ENCODE assay signal across 19 cellular contexts in the genomic region with DNA sequence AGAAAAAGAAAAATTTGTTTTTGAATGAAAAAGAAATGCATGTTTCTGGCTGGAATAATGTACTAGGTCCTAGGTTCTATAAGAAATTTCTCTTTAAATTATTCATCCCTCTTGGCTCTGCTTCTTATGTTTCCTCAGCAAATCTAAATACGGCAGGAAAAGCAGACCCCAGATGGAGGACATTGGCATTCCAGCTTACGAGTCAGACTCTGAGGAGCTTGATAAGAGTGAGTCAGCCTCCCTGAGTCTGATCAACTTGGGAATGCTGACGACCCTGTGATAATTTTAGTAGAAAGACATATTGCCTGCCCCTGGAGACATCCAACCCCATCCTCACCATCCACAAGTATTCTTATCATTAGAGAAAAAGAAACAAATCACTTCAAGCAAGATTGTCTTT.
DNase-seq lines count a peak whose midpoint lies in the region; ATAC-seq, FAIRE-seq and TF ChIP-seq lines count a peak whose summit lies in the region.
"Had no signal": no experiment of that assay in that cellular context is flagged by ENCODE, and none has a peak within 500 bp of the region (broad histone marks: within the 10 kb centered on the region; RNA-seq: fewer than 3 reads in every experiment).

No MANE protein-coding gene starts in this region.

- no peak for ATAC-seq in HG02610 (IDR thresholded peaks at IDR 0.05; ENCODE audit: unreplicated experiment)
- ATAC-seq in GM18873 (IDR thresholded peaks at IDR 0.05; ENCODE audit: low FRiP score, unreplicated experiment) = no peak
- ATAC-seq: heart left ventricle had no signal

- H3K4me1 ChIP-seq in mesendoderm (ENCODE audit: control insufficient read depth, low read depth, low read length) (peaks cover 2% of the 10 kb centered on the region), PC-9 (replicated peaks; ENCODE audit: insufficient read depth) (peaks cover 35% of the 10 kb centered on the region)

- no CpG with 5 or more reads among the region's 3 CpGs for WGBS in mesendoderm (ENCODE audit: extremely low coverage, insufficient coverage, low lambda C conversion rate)

- H3K4ac ChIP-seq in mesendoderm (ENCODE audit: low read depth, low read length) = peak overlapping the region; percentile 52

- intact Hi-C loops in PC-9 (cut with micrococcal nuclease; ENCODE audit: unreplicated experiment) = no loop called here

- H3K4me3 ChIP-seq in MG63 (no peak overlapping the region), mesendoderm (ENCODE audit: low read length) (no peak overlapping the region), PC-9 (no peak overlapping the region)
- H3K4me3 ChIP-seq: heart left ventricle had no signal

- no TSS peak for BruUV-seq in PC-9 (replicated peaks; lab: Mats Ljungman, UMichigan)

- POLR2A ChIA-PET in PC-9 (lab: Charles Lee; ENCODE audit: unreplicated experiment) = no interaction called here

- H3F3A ChIP-seq in PC-9 (ENCODE audit: insufficient read depth, low read depth) = peaks cover 27% of the 10 kb centered on the region

- no peak overlapping the region for H3K27ac ChIP-seq in mesendoderm (ENCODE audit: low read depth, low read length)
- H3K27ac ChIP-seq in PC-9 = no peak overlapping the region
- H3K27ac ChIP-seq: epithelial cell of prostate, heart left ventricle had no signal

- no peak overlapping the region for H2BK5ac ChIP-seq in mesendoderm (ENCODE audit: low read length)

- no peak overlapping the region for H2BK120ac ChIP-seq in mesendoderm (ENCODE audit: low read depth, low read length)

- H2AK5ac ChIP-seq in mesendoderm (ENCODE audit: low read length) = no peak overlapping the region

- H3K9me2 ChIP-seq in PC-9 (ENCODE audit: insufficient read depth) = 0 out of 2 replicates have a peak, but pooled peaks cover 3% of the 10 kb centered on the region

- no peaks in the 10 kb centered on the region for H3K79me1 ChIP-seq in mesendoderm (ENCODE audit: low read length)

- H3K23ac ChIP-seq in mesendoderm (ENCODE audit: low read length) = no peak overlapping the region

- no peak overlapping the region for H2BK15ac ChIP-seq in mesendoderm (replicated peaks; ENCODE audit: low read depth)

- H3K4me2 ChIP-seq in mesendoderm (ENCODE audit: low read length) (no peak overlapping the region), PC-9 (no peak overlapping the region)

- no peak overlapping the region for H4K8ac ChIP-seq in mesendoderm (ENCODE audit: low read depth, low read length)

- no peak overlapping the region for H3K56ac ChIP-seq in mesendoderm (ENCODE audit: low read length)

- H3K9ac ChIP-seq in mesendoderm (ENCODE audit: low read length) = no peak overlapping the region

- H3K18ac ChIP-seq in mesendoderm (ENCODE audit: low read length) = peak overlapping the region; percentile 18

- no peak for FAIRE-seq in GM19239 (lab: Jason Lieb, UNC)
- FAIRE-seq: kidney had no signal

- CTCF ChIA-PET in PC-9 (lab: Charles Lee) = no interaction called here

- in situ Hi-C loops in ACHN (cut with HindIII; ENCODE audit: low pct_ligation_motif_present, low pct_unique_long_range_greater_than_20kb, low sequenced_read_pairs) = no loop called here

- peak; percentile 22 for DNase-seq in ACHN
- peak; percentile 71 for DNase-seq in MG63
- DNase-seq in dermis blood vessel endothelial cell = peak; percentile 69
- DNase-seq in mesendoderm = peak; percentile 66
- no peak for DNase-seq in GM19239 (ENCODE audit: insufficient read length, low spot score)
- no peak for DNase-seq in PC-9
- DNase-seq: activated CD4-positive, alpha-beta T cell treated with anti-CD3 and anti-CD28 coated beads for 1 hour; activated effector memory CD4-positive, alpha-beta T cell treated with Interleukin-2 at 50 U/mL for 16 hours; CD4-positive, alpha-beta T cell; cortex of kidney; heart left ventricle; kidney; NCI-H187; NCI-H510A; nephron progenitor cell; SHP77 treated with DMSO at 0.1 percent for 48 hours had no signal

- H3K36me3 ChIP-seq in MG63 (no peaks in the 10 kb centered on the region), mesendoderm (ENCODE audit: control insufficient read depth, insufficient read depth, low read length) (no peaks in the 10 kb centered on the region), PC-9 (ENCODE audit: low read depth) (no peaks in the 10 kb centered on the region)
- H3K36me3 ChIP-seq: heart left ventricle had no signal

- no peaks in the 10 kb centered on the region for H3K27me3 ChIP-seq in MG63
- H3K27me3 ChIP-seq in mesendoderm (ENCODE audit: insufficient read depth, low read length, poor library complexity) = no peaks in the 10 kb centered on the region
- no peaks in the 10 kb centered on the region for H3K27me3 ChIP-seq in PC-9 (ENCODE audit: insufficient read depth, low read depth)
- H3K27me3 ChIP-seq: heart left ventricle had no signal

- H3K9me3 ChIP-seq in MG63 = no peaks in the 10 kb centered on the region
- peaks cover 17% of the 10 kb centered on the region for H3K9me3 ChIP-seq in PC-9 (ENCODE audit: insufficient read depth, low read depth)
- H3K9me3 ChIP-seq: heart left ventricle had no signal

- no peak for TF ChIP-seq CTCF in PC-9 (conservative IDR thresholded peaks at IDR 0.05)

- H4K20me1 ChIP-seq in PC-9 (ENCODE audit: insufficient read depth) = no peaks in the 10 kb centered on the region

- no peaks in the 10 kb centered on the region for H3K79me2 ChIP-seq in mesendoderm (ENCODE audit: control insufficient read depth, insufficient read depth, low read length)
- H3K79me2 ChIP-seq in PC-9 (ENCODE audit: low read depth) = no peaks in the 10 kb centered on the region

- no peak overlapping the region for H2AFZ ChIP-seq in PC-9

- H4K5ac ChIP-seq in mesendoderm (ENCODE audit: low read length) = no peak overlapping the region

Comparison
In these comparisons a context has a peak if more than half of its experiments do, and no peak if none do; other contexts are left out.
1. DNase-seq: peak in ACHN (single experiment), MG63 (single experiment), dermis blood vessel endothelial cell (single experiment) and mesendoderm (single experiment); none in GM19239 (single experiment) and PC-9 (0 of 2).